ENCODE assay signal across 8 cellular contexts in the genomic region with DNA sequence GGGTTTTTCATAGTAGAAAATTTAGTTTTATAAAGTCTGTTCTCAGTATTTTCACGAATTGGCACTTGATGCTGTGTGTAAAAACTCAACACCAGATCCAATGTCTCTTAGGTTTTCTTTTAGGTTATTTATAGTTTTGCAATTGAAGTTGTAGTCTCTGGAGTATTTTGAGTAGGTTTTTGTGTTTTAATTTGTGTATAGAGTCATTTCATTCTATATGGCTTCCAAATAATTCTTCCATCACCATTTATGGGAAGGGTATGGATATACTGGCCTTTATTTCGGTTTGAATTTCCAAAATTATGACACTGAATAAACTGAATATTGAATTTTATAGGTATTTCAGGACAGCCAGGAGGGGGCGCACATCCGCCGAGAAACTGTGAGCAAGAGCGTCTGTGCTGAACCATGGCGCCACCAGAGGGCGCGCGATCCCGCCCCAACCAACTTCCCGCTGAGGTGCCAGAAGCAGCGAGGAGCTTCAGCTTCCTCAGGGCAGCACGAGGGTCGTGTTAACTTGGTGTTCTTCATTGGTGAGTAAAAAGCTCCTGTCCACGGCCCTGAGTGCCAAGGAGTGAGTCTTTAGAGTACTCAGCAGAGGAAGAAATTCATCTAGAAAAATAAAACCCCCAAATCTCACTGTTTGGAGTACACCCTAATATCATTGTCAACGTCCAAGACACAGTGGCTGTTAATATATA.
DNase-seq lines count a peak whose midpoint lies in the region; ATAC-seq and TF ChIP-seq lines count a peak whose summit lies in the region.
"Not testable (repeated sequence)": the region's sequence is repeated elsewhere in the genome, so short reads cannot be mapped to it uniquely, and the experiment has no call there.

No MANE protein-coding gene starts in this region.

- H3K4me3 ChIP-seq in NT2/D1 (ENCODE audit: insufficient read length, low read depth); mucosa of descending colon; transverse colon: not testable (repeated sequence)

- 1 to 17% methylated on average over 2 to 14 of the region's 17 CpGs for WGBS in transverse colon (ENCODE audit: low coverage in 1 of 2), 2 donors

- TF ChIP-seq CTCF in GM10248 (IDR thresholded peaks at IDR 0.05; ENCODE audit: control extremely low read depth, extremely low read depth, low read depth, missing control alignments) (peak; percentile 36), mucosa of descending colon (IDR thresholded peaks at IDR 0.05) (peak; percentile 64), transverse colon (IDR thresholded peaks at IDR 0.05) (peak; percentile 60 to 75 (median 64))

- not testable (repeated sequence) for H3K4me1 ChIP-seq in NT2/D1 (ENCODE audit: insufficient read depth, insufficient read length); mucosa of descending colon (ENCODE audit: low read depth); transverse colon

- not testable (repeated sequence) for H3K27me3 Mint-ChIP-seq in activated CD4-positive, alpha-beta memory T cell treated with anti-CD3 and anti-CD28 coated beads, Interleukin-2, amount 10 ng/mL, durations not matched to agents 7 days and 5 days

- TF ChIP-seq POLR2A in transverse colon (IDR thresholded peaks at IDR 0.05) = not testable (repeated sequence)

- not testable (repeated sequence) for ATAC-seq in mucosa of descending colon

- H3K27ac ChIP-seq in transverse colon = not testable (repeated sequence)

- not testable (repeated sequence) for TF ChIP-seq EP300 in transverse colon (IDR thresholded peaks at IDR 0.05; ENCODE audit: low read depth)

- not testable (repeated sequence) for H3K9me3 Mint-ChIP-seq in activated CD4-positive, alpha-beta memory T cell treated with anti-CD3 and anti-CD28 coated beads, Interleukin-2, amount 10 ng/mL, durations not matched to agents 7 days and 5 days

- not testable (repeated sequence) for H3K27ac Mint-ChIP-seq in activated CD4-positive, alpha-beta memory T cell treated with anti-CD3 and anti-CD28 coated beads, Interleukin-2, amount 10 ng/mL, durations not matched to agents 7 days and 5 days

- intact Hi-C loops in mucosa of descending colon (cut with DNase I, micrococcal nuclease); transverse colon (cut with DNase I; ENCODE audit: low total_unique reads): not testable (repeated sequence)

- H3K4me1 Mint-ChIP-seq in activated CD4-positive, alpha-beta memory T cell treated with anti-CD3 and anti-CD28 coated beads, Interleukin-2, amount 10 ng/mL, durations not matched to agents 7 days and 5 days = not testable (repeated sequence)

- CTCF ChIA-PET in GM10248 (lab: Yijun Ruan, JAX); activated CD4-positive, alpha-beta memory T cell treated with anti-CD3 and anti-CD28 coated beads, Interleukin-2, amount 10 ng/mL, durations not matched to agents 7 days and 5 days (lab: Charles Lee): not testable (repeated sequence)

- in situ Hi-C loops in transverse colon (cut with MboI; ENCODE audit: low pct_ligation_motif_present in 1 of 4, low pct_unique_long_range_greater_than_20kb in 1 of 4, low sequenced_read_pairs in 3 of 4) = not testable (repeated sequence)

- H3K4me3 Mint-ChIP-seq in activated CD4-positive, alpha-beta memory T cell treated with anti-CD3 and anti-CD28 coated beads, Interleukin-2, amount 10 ng/mL, durations not matched to agents 7 days and 5 days = not testable (repeated sequence)

- POLR2A ChIA-PET in GM10248 (lab: Yijun Ruan, JAX); activated CD4-positive, alpha-beta memory T cell treated with anti-CD3 and anti-CD28 coated beads, Interleukin-2, amount 10 ng/mL, durations not matched to agents 7 days and 5 days (lab: Charles Lee): not testable (repeated sequence)

- H3K36me3 Mint-ChIP-seq in activated CD4-positive, alpha-beta memory T cell treated with anti-CD3 and anti-CD28 coated beads, Interleukin-2, amount 10 ng/mL, durations not matched to agents 7 days and 5 days (ENCODE audit: low read depth) = not testable (repeated sequence)

- H3K36me3 ChIP-seq in NT2/D1 (ENCODE audit: insufficient read depth, insufficient read length, low read length); mucosa of descending colon (ENCODE audit: low read depth); transverse colon: not testable (repeated sequence)

- not testable (repeated sequence) for H3K9ac ChIP-seq in NT2/D1 (ENCODE audit: insufficient read length, low read depth)

- H3K27me3 ChIP-seq in NT2/D1 (ENCODE audit: insufficient read depth, insufficient read length); transverse colon: not testable (repeated sequence)

- not testable (repeated sequence) for H3K9me3 ChIP-seq in NT2/D1 (ENCODE audit: insufficient read depth, low read length); mucosa of descending colon; transverse colon

- not testable (repeated sequence) for DNase-seq in GM10248 (ENCODE audit: extremely low spot score)
- DNase-seq in NT2/D1 (ENCODE audit: low read depth, low spot score) (peak; percentile 46), astrocyte of the hippocampus (ENCODE audit: low read depth, low spot score) (peak; percentile 54), globus pallidus (ENCODE audit: low spot score) (peak; percentile 24), mucosa of descending colon (peak; percentile 65 to 83 (median 66)), transverse colon (peak; percentile 65)
- DNase-seq in activated CD4-positive, alpha-beta memory T cell treated with anti-CD3 and anti-CD28 coated beads, Interleukin-2, amount 10 ng/mL, durations not matched to agents 7 days and 5 days = peak; percentile 77
- DNase-seq in stimulated activated CD4-positive, alpha-beta T cell treated with anti-CD3 and anti-CD28 coated beads, Interleukin-15, amount 100 ng/mL, for 24 hours = peak; percentile 78
